Comparison of ENCODE assay signal across 1 cellular context in genomic region chr3:42847731-42848130, GRCh38.
TF ChIP-seq lines count a peak whose summit lies in the region.

No MANE protein-coding gene starts in this region.

TF ChIP-seq in SK-N-SH treated with all-trans-retinoic acid at 6 μM for 48 hours, 23 proteins besides CTCF, POLR2A, EP300 and RAD21 (continued from another document):
- no peak for TF ChIP-seq POU6F1 (CRISPR knock-in tag; IDR thresholded peaks at IDR 0.05; ENCODE audit: borderline replicate concordance, low read depth)
- no peak for TF ChIP-seq ZNF70 (CRISPR knock-in tag; IDR thresholded peaks at IDR 0.05)
- TF ChIP-seq ZC3H10 (CRISPR knock-in tag; IDR thresholded peaks at IDR 0.05), result no peak
- no peak for TF ChIP-seq TSHZ2 (CRISPR knock-in tag; IDR thresholded peaks at IDR 0.05)
- TF ChIP-seq TOX (CRISPR knock-in tag; IDR thresholded peaks at IDR 0.05; ENCODE audit: borderline replicate concordance), result no peak
- TF ChIP-seq OSR1 (CRISPR knock-in tag; IDR thresholded peaks at IDR 0.05), result no peak
- no peak for TF ChIP-seq GLIS3 (CRISPR knock-in tag; IDR thresholded peaks at IDR 0.05)
- TF ChIP-seq RARB (CRISPR knock-in tag; IDR thresholded peaks at IDR 0.05), result no peak
- no peak for TF ChIP-seq PATZ1 (CRISPR knock-in tag; IDR thresholded peaks at IDR 0.05; ENCODE audit: borderline replicate concordance)
- TF ChIP-seq ZNF565 (CRISPR knock-in tag; conservative IDR thresholded peaks at IDR 0.05; ENCODE audit: low read depth), result no peak
- TF ChIP-seq SNAI2 (CRISPR knock-in tag; IDR thresholded peaks at IDR 0.05), result no peak
- no peak for TF ChIP-seq CREB5 (CRISPR knock-in tag; IDR thresholded peaks at IDR 0.05; ENCODE audit: low read depth)
- TF ChIP-seq ZFP30 (CRISPR knock-in tag; IDR thresholded peaks at IDR 0.05), result no peak
- no peak for TF ChIP-seq ISL1 (CRISPR knock-in tag; IDR thresholded peaks at IDR 0.05)
